In the genomic region with DNA sequence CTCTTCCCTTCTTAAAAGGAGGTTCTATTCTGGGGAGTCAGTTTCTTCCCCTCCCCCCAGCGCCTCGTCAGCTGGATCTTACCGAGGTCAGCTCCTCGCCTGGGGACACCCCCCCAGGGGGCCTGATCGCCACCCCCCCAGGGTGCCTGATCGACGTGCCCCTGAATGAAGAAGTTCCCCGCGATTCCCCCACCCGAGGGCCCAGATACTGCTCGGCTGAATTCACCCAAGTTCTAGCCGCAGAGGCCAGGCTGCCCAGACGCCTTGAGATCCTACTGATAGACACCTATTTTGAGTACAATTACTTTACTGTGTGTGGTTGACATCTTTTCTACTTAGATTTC, we compare ENCODE assay signal across 8 cellular contexts. TPM values are rescaled to one million over a fixed set of nuclear protein-coding genes. Genes with fewer than 3 reads are reported as not detected.
DNase-seq lines count a peak whose midpoint lies in the region; ATAC-seq, FAIRE-seq and TF ChIP-seq lines count a peak whose summit lies in the region.

No MANE protein-coding gene starts in this region.

- H3K4me3 Mint-ChIP-seq in activated CD4-positive, alpha-beta T cell treated with anti-CD3 and anti-CD28 coated beads, Interleukin-2, amount 10 ng/mL, durations not matched to agents 24 days and 14 days: peak overlapping the region; percentile 84
- peak overlapping the region; percentile 78 for H3K4me3 Mint-ChIP-seq in activated naive CD8-positive, alpha-beta T cell treated with anti-CD3 and anti-CD28 coated beads for 36 hours

- no peaks in the 10 kb centered on the region; a peak in 1 of 5 replicates for H3K27me3 ChIP-seq in HepG2 (ENCODE audit: control insufficient read depth in 1 of 2, insufficient read depth in 2 of 2, low read length in 2 of 2)
- H3K27me3 ChIP-seq in tibial artery: no peaks in the 10 kb centered on the region

- intact Hi-C loops in activated CD4-positive, alpha-beta T cell treated with anti-CD3 and anti-CD28 coated beads, Interleukin-2, amount 10 ng/mL, durations not matched to agents 24 days and 14 days (cut with micrococcal nuclease): no loop called here
- intact Hi-C loops in HepG2 (cut with micrococcal nuclease; ENCODE audit: unreplicated experiment) (no loop called here), tibial artery (cut with DNase I; ENCODE audit: low total_unique reads) (no loop called here)

- peaks cover 8% of the 10 kb centered on the region for H3K36me3 Mint-ChIP-seq in activated CD4-positive, alpha-beta T cell treated with anti-CD3 and anti-CD28 coated beads, Interleukin-2, amount 10 ng/mL, durations not matched to agents 24 days and 14 days (ENCODE audit: low read depth)
- peaks cover 8% of the 10 kb centered on the region for H3K36me3 Mint-ChIP-seq in activated naive CD8-positive, alpha-beta T cell treated with anti-CD3 and anti-CD28 coated beads for 36 hours

- H3K9me3 Mint-ChIP-seq in activated CD4-positive, alpha-beta T cell treated with anti-CD3 and anti-CD28 coated beads, Interleukin-2, amount 10 ng/mL, durations not matched to agents 24 days and 14 days: no peaks in the 10 kb centered on the region
- no peaks in the 10 kb centered on the region for H3K9me3 Mint-ChIP-seq in activated naive CD8-positive, alpha-beta T cell treated with anti-CD3 and anti-CD28 coated beads for 36 hours

- no TSS peak for BruUV-seq in HepG2 (replicated peaks; lab: Mats Ljungman, UMichigan)

- in situ Hi-C loops in HepG2 (cut with HindIII; ENCODE audit: extremely low pct_ligation_motif_present, low pct_unique_long_range_greater_than_20kb): no loop called here

- no peak overlapping the region for H2AFZ ChIP-seq in HepG2 (ENCODE audit: low read length)

- H3K27me3 Mint-ChIP-seq in activated CD4-positive, alpha-beta T cell treated with anti-CD3 and anti-CD28 coated beads, Interleukin-2, amount 10 ng/mL, durations not matched to agents 24 days and 14 days: peaks cover 13% of the 10 kb centered on the region
- H3K27me3 Mint-ChIP-seq in activated naive CD8-positive, alpha-beta T cell treated with anti-CD3 and anti-CD28 coated beads for 36 hours: peaks cover 7% of the 10 kb centered on the region

- H3K4me1 ChIP-seq in HepG2 (ENCODE audit: insufficient read depth, low read length) (peaks cover 60% of the 10 kb centered on the region), tibial artery (peaks cover 0 to 48% (median 32%) of the 10 kb centered on the region in 4 donors)

- peaks cover 27% of the 10 kb centered on the region for H3K4me1 Mint-ChIP-seq in activated CD4-positive, alpha-beta T cell treated with anti-CD3 and anti-CD28 coated beads, Interleukin-2, amount 10 ng/mL, durations not matched to agents 24 days and 14 days
- peaks cover 25% of the 10 kb centered on the region for H3K4me1 Mint-ChIP-seq in activated naive CD8-positive, alpha-beta T cell treated with anti-CD3 and anti-CD28 coated beads for 36 hours

- TF ChIP-seq CTCF in HepG2 (CRISPR knock-in tag; IDR thresholded peaks at IDR 0.05): 0 out of 2 replicates have a peak, but pooled peaks have one; percentile 0
- no peak for TF ChIP-seq CTCF in tibial artery (IDR thresholded peaks at IDR 0.05)

- H3K36me3 ChIP-seq in HepG2 (replicated peaks in 1 of 2; ENCODE audit: control insufficient read depth in 1 of 2, insufficient read depth in 2 of 2, low read length in 2 of 2) (no peaks in the 10 kb centered on the region; a peak in 1 of 5 replicates), tibial artery (no peaks in the 10 kb centered on the region)

- peak overlapping the region; percentile 78 for H3K4me2 ChIP-seq in HepG2 (ENCODE audit: low read depth, low read length)

- DNase-seq in activated CD4-positive, alpha-beta T cell treated with anti-CD3 and anti-CD28 coated beads, Interleukin-2, amount 10 ng/mL, durations not matched to agents 24 days and 14 days: no peak
- DNase-seq in activated CD4-positive, alpha-beta T cell treated with anti-CD3 and anti-CD28 coated beads for 1 hour: no peak
- DNase-seq in activated naive CD8-positive, alpha-beta T cell treated with anti-CD3 and anti-CD28 coated beads for 36 hours: peak; percentile 4
- DNase-seq in HepG2 (ENCODE audit: low spot score) (no peak), tibial artery (peak in 1 of 2 donors; percentile 27), NCI-H187 treated with DMSO at 0.1 percent for 48 hours (lab: John Stamatoyannopoulos, UW) (no peak)

- TF ChIP-seq POLR2A in HepG2 (IDR thresholded peaks at IDR 0.05; ENCODE audit: insufficient read depth in 1 of 2, low read depth in 2 of 2, low read length in 2 of 2): no peak

- CTCF ChIA-PET in HepG2 (lab: Yijun Ruan, JAX; ENCODE audit: low intra/inter-chr PET ratio, low total read pairs): no interaction called here

- H3K79me2 ChIP-seq in HepG2 (ENCODE audit: insufficient read depth, low read length): peaks cover 46% of the 10 kb centered on the region

- H3K9me3 ChIP-seq in HepG2 (ENCODE audit: low read length) (no peaks in the 10 kb centered on the region), tibial artery (no peaks in the 10 kb centered on the region)

- peaks cover 16% of the 10 kb centered on the region for H4K20me1 ChIP-seq in HepG2 (ENCODE audit: insufficient read depth, low read length)

- WGBS in HepG2 (ENCODE audit: low lambda C conversion rate): under 1% methylated on average over 12 of the region's 13 CpGs

- ATAC-seq in HepG2 (no peak), HG03469 (IDR thresholded peaks at IDR 0.05; ENCODE audit: unreplicated experiment) (no peak), HG03280 (IDR thresholded peaks at IDR 0.05; ENCODE audit: unreplicated experiment) (no peak)

- H3K27ac Mint-ChIP-seq in activated CD4-positive, alpha-beta T cell treated with anti-CD3 and anti-CD28 coated beads, Interleukin-2, amount 10 ng/mL, durations not matched to agents 24 days and 14 days: peak overlapping the region; percentile 34
- peak overlapping the region; percentile 14 for H3K27ac Mint-ChIP-seq in activated naive CD8-positive, alpha-beta T cell treated with anti-CD3 and anti-CD28 coated beads for 36 hours

- H3K27ac ChIP-seq in HepG2 (ENCODE audit: extremely low read length, insufficient read depth, low read length) (no peak overlapping the region), tibial artery (peak overlapping the region; percentile 59 to 95)

- TF ChIP-seq EP300 in HepG2 (IDR thresholded peaks at IDR 0.05; ENCODE audit: low read depth in 2 of 2, low read length in 2 of 2) (no peak), HepG2 (CRISPR knock-in tag; IDR thresholded peaks at IDR 0.05; ENCODE audit: borderline replicate concordance) (no peak)

- H3K9ac ChIP-seq in HepG2 (ENCODE audit: insufficient read depth, low read depth, low read length): peak overlapping the region; percentile 72

- TF ChIP-seq RAD21 in HepG2 (CRISPR knock-in tag; IDR thresholded peaks at IDR 0.05): no peak

- H3K4me3 ChIP-seq in HepG2 (replicated peaks in 1 of 3; ENCODE audit: insufficient read depth in 1 of 3, low read depth in 2 of 3, low read length in 3 of 3) (peak overlapping the region; percentile 63 to 95 (median 87)), tibial artery (peak overlapping the region; percentile 65 to 83)

- POLR2A ChIA-PET in HepG2 (lab: Yijun Ruan, JAX): interaction anchor here (2.5 kb wide), 1 partner anchor 48 kb away, joined by 10 read pairs; no protein-coding TSS in a partner anchor

- FAIRE-seq in HepG2 (lab: Jason Lieb, UNC): no peak

RNA-seq across cellular contexts. Expression of a gene that starts 1.4 kb away (rescaled TPM):
- total RNA-seq in activated CD4-positive, alpha-beta T cell treated with anti-CD3 and anti-CD28 coated beads, Interleukin-2, amount 10 ng/mL, durations not matched to agents 24 days and 14 days: 40.2 and 40.5 TPM in 2 replicates
- 10 to 100 TPM; 16.9 to 17.4 TPM for total RNA-seq in activated naive CD8-positive, alpha-beta T cell treated with anti-CD3 and anti-CD28 coated beads for 36 hours
- total RNA-seq in HepG2 (2016; rRNA removed; fragmentation: Illumina TruSeq; extraction: Trizol): 48.4 and 57.6 TPM in 2 replicates
- 25.8 and 30.3 TPM in 2 replicates for total RNA-seq in HepG2 (2016; cell fraction: cytosol; rRNA removed; fragmentation: Illumina TruSeq; extraction: Trizol; ENCODE audit: low read depth)
- 44.0 and 58.9 TPM in 2 replicates for total RNA-seq in HepG2 (2016; cell fraction: insoluble cytoplasmic fraction; rRNA removed; fragmentation: Illumina TruSeq; extraction: Trizol)
- total RNA-seq in HepG2 (2016; cell fraction: membrane; rRNA removed; fragmentation: Illumina TruSeq; extraction: Trizol): 40.2 and 41.5 TPM in 2 replicates
- total RNA-seq in HepG2 (2016; cell fraction: nucleus; rRNA removed; fragmentation: Illumina TruSeq; extraction: Trizol): 59.9 and 60.1 TPM in 2 replicates
- polyA plus RNA-seq in HepG2 (2011; rRNA removed): 34.3 and 42.9 TPM in 2 replicates
- polyA plus RNA-seq in HepG2 (2011; cell fraction: cytosol; rRNA removed): 24.6 and 38.1 TPM in 2 replicates
- 166 and 200 TPM in 2 replicates for polyA plus RNA-seq in HepG2 (2011; cell fraction: nucleus; rRNA removed)
- polyA plus RNA-seq in HepG2 (2012): 45.3 and 46.5 TPM in 2 replicates
- polyA plus RNA-seq in HepG2 (2016; cell fraction: cytosol; fragmentation: Illumina TruSeq; extraction: Trizol; ENCODE audit: low read depth): 17.9 and 19.2 TPM in 2 replicates
- polyA plus RNA-seq in HepG2 (2016; cell fraction: insoluble cytoplasmic fraction; fragmentation: Illumina TruSeq; extraction: Trizol; ENCODE audit: low read depth): 44.6 and 51.8 TPM in 2 replicates
- 28.0 and 28.9 TPM in 2 replicates for polyA plus RNA-seq in HepG2 (2016; cell fraction: membrane; fragmentation: Illumina TruSeq; extraction: Trizol; ENCODE audit: low read depth)
- polyA plus RNA-seq in HepG2 (2016; cell fraction: nucleus; fragmentation: Illumina TruSeq; extraction: Trizol; ENCODE audit: insufficient read depth, low read depth): 144 and 150 TPM in 2 replicates
- 9.5 and 51.6 TPM in 2 replicates for polyA minus RNA-seq in HepG2 (2011; rRNA and poly(A)+ RNA removed; ENCODE audit: low replicate concordance)
- 18.2 and 21.5 TPM in 2 replicates for polyA minus RNA-seq in HepG2 (2011; cell fraction: cytosol; rRNA and poly(A)+ RNA removed)
- polyA minus RNA-seq in HepG2 (2011; cell fraction: nucleus; rRNA and poly(A)+ RNA removed): 58.2 and 72.2 TPM in 2 replicates

RNA-seq across cellular contexts. Expression of a gene that starts 25.2 kb away (rescaled TPM):
- 17.6 and 18.5 TPM in 2 replicates for total RNA-seq in activated CD4-positive, alpha-beta T cell treated with anti-CD3 and anti-CD28 coated beads, Interleukin-2, amount 10 ng/mL, durations not matched to agents 24 days and 14 days
- 1 to 10 TPM; 7.0 to 8.2 TPM for total RNA-seq in activated naive CD8-positive, alpha-beta T cell treated with anti-CD3 and anti-CD28 coated beads for 36 hours
- total RNA-seq in HepG2 (2016; rRNA removed; fragmentation: Illumina TruSeq; extraction: Trizol): 27.8 and 36.3 TPM in 2 replicates
- total RNA-seq in HepG2 (2016; cell fraction: cytosol; rRNA removed; fragmentation: Illumina TruSeq; extraction: Trizol; ENCODE audit: low read depth): 22.1 and 28.4 TPM in 2 replicates
- total RNA-seq in HepG2 (2016; cell fraction: insoluble cytoplasmic fraction; rRNA removed; fragmentation: Illumina TruSeq; extraction: Trizol): 28.1 and 37.2 TPM in 2 replicates
- total RNA-seq in HepG2 (2016; cell fraction: membrane; rRNA removed; fragmentation: Illumina TruSeq; extraction: Trizol): 22.1 and 27.1 TPM in 2 replicates
- total RNA-seq in HepG2 (2016; cell fraction: nucleus; rRNA removed; fragmentation: Illumina TruSeq; extraction: Trizol): 34.5 and 35.9 TPM in 2 replicates
- polyA plus RNA-seq in HepG2 (2011; rRNA removed): 44.6 and 51.2 TPM in 2 replicates
- 29.5 and 53.6 TPM in 2 replicates for polyA plus RNA-seq in HepG2 (2011; cell fraction: cytosol; rRNA removed)
- polyA plus RNA-seq in HepG2 (2011; cell fraction: nucleus; rRNA removed): 220 and 244 TPM in 2 replicates
- polyA plus RNA-seq in HepG2 (2012): 22.1 and 23.1 TPM in 2 replicates
- polyA plus RNA-seq in HepG2 (2016; cell fraction: cytosol; fragmentation: Illumina TruSeq; extraction: Trizol; ENCODE audit: low read depth): 13.3 and 15.1 TPM in 2 replicates
- polyA plus RNA-seq in HepG2 (2016; cell fraction: insoluble cytoplasmic fraction; fragmentation: Illumina TruSeq; extraction: Trizol; ENCODE audit: low read depth): 31.8 and 35.2 TPM in 2 replicates
- polyA plus RNA-seq in HepG2 (2016; cell fraction: membrane; fragmentation: Illumina TruSeq; extraction: Trizol; ENCODE audit: low read depth): 19.1 and 19.5 TPM in 2 replicates
- 124 and 131 TPM in 2 replicates for polyA plus RNA-seq in HepG2 (2016; cell fraction: nucleus; fragmentation: Illumina TruSeq; extraction: Trizol; ENCODE audit: insufficient read depth, low read depth)
- 15.9 and 53.9 TPM in 2 replicates for polyA minus RNA-seq in HepG2 (2011; rRNA and poly(A)+ RNA removed; ENCODE audit: low replicate concordance)
- 17.0 and 17.7 TPM in 2 replicates for polyA minus RNA-seq in HepG2 (2011; cell fraction: cytosol; rRNA and poly(A)+ RNA removed)
- 25.4 and 25.9 TPM in 2 replicates for polyA minus RNA-seq in HepG2 (2011; cell fraction: nucleus; rRNA and poly(A)+ RNA removed)

RNA-seq across cellular contexts. Expression of a gene that starts 29.9 kb away (rescaled TPM):
- 64.3 and 64.8 TPM in 2 replicates for total RNA-seq in activated CD4-positive, alpha-beta T cell treated with anti-CD3 and anti-CD28 coated beads, Interleukin-2, amount 10 ng/mL, durations not matched to agents 24 days and 14 days
- total RNA-seq in activated naive CD8-positive, alpha-beta T cell treated with anti-CD3 and anti-CD28 coated beads for 36 hours: 10 to 100 TPM; 15.6 to 17.3 TPM
- 82.8 and 121 TPM in 2 replicates for total RNA-seq in HepG2 (2016; rRNA removed; fragmentation: Illumina TruSeq; extraction: Trizol)
- 711 and 716 TPM in 2 replicates for total RNA-seq in HepG2 (2016; cell fraction: cytosol; rRNA removed; fragmentation: Illumina TruSeq; extraction: Trizol; ENCODE audit: low read depth)
- total RNA-seq in HepG2 (2016; cell fraction: insoluble cytoplasmic fraction; rRNA removed; fragmentation: Illumina TruSeq; extraction: Trizol): 79.6 and 119 TPM in 2 replicates
- total RNA-seq in HepG2 (2016; cell fraction: membrane; rRNA removed; fragmentation: Illumina TruSeq; extraction: Trizol): 463 and 513 TPM in 2 replicates
- total RNA-seq in HepG2 (2016; cell fraction: nucleus; rRNA removed; fragmentation: Illumina TruSeq; extraction: Trizol): 47.7 and 52.8 TPM in 2 replicates
- 263 and 275 TPM in 2 replicates for polyA plus RNA-seq in HepG2 (2011; rRNA removed)
- polyA plus RNA-seq in HepG2 (2011; cell fraction: cytosol; rRNA removed): 199 and 344 TPM in 2 replicates
- 245 and 274 TPM in 2 replicates for polyA plus RNA-seq in HepG2 (2011; cell fraction: nucleus; rRNA removed)
- 136 and 145 TPM in 2 replicates for polyA plus RNA-seq in HepG2 (2012)
- polyA plus RNA-seq in HepG2 (2016; cell fraction: cytosol; fragmentation: Illumina TruSeq; extraction: Trizol; ENCODE audit: low read depth): 1,773 and 1,829 TPM in 2 replicates
- 189 and 200 TPM in 2 replicates for polyA plus RNA-seq in HepG2 (2016; cell fraction: insoluble cytoplasmic fraction; fragmentation: Illumina TruSeq; extraction: Trizol; ENCODE audit: low read depth)
- polyA plus RNA-seq in HepG2 (2016; cell fraction: membrane; fragmentation: Illumina TruSeq; extraction: Trizol; ENCODE audit: low read depth): 997 and 1,012 TPM in 2 replicates
- polyA plus RNA-seq in HepG2 (2016; cell fraction: nucleus; fragmentation: Illumina TruSeq; extraction: Trizol; ENCODE audit: insufficient read depth, low read depth): 195 and 217 TPM in 2 replicates
- 21.3 and 147 TPM in 2 replicates for polyA minus RNA-seq in HepG2 (2011; rRNA and poly(A)+ RNA removed; ENCODE audit: low replicate concordance)
- polyA minus RNA-seq in HepG2 (2011; cell fraction: cytosol; rRNA and poly(A)+ RNA removed): 51.2 and 63.8 TPM in 2 replicates
- 27.2 and 27.9 TPM in 2 replicates for polyA minus RNA-seq in HepG2 (2011; cell fraction: nucleus; rRNA and poly(A)+ RNA removed)

RNA-seq across cellular contexts. Expression of a gene that starts 45.1 kb away (rescaled TPM):
- 34.1 and 37.8 TPM in 2 replicates for total RNA-seq in activated CD4-positive, alpha-beta T cell treated with anti-CD3 and anti-CD28 coated beads, Interleukin-2, amount 10 ng/mL, durations not matched to agents 24 days and 14 days
- 10 to 100 TPM; 22.8 to 24.1 TPM for total RNA-seq in activated naive CD8-positive, alpha-beta T cell treated with anti-CD3 and anti-CD28 coated beads for 36 hours
- 33.7 and 52.7 TPM in 2 replicates for total RNA-seq in HepG2 (2016; rRNA removed; fragmentation: Illumina TruSeq; extraction: Trizol)
- total RNA-seq in HepG2 (2016; cell fraction: cytosol; rRNA removed; fragmentation: Illumina TruSeq; extraction: Trizol; ENCODE audit: low read depth): 52.2 and 54.4 TPM in 2 replicates
- total RNA-seq in HepG2 (2016; cell fraction: insoluble cytoplasmic fraction; rRNA removed; fragmentation: Illumina TruSeq; extraction: Trizol): 27.1 and 52.1 TPM in 2 replicates
- total RNA-seq in HepG2 (2016; cell fraction: membrane; rRNA removed; fragmentation: Illumina TruSeq; extraction: Trizol): 108 and 112 TPM in 2 replicates
- total RNA-seq in HepG2 (2016; cell fraction: nucleus; rRNA removed; fragmentation: Illumina TruSeq; extraction: Trizol): 36.6 and 38.8 TPM in 2 replicates
- 136 and 192 TPM in 2 replicates for polyA plus RNA-seq in HepG2 (2011; rRNA removed)
- 183 and 222 TPM in 2 replicates for polyA plus RNA-seq in HepG2 (2011; cell fraction: cytosol; rRNA removed)
- 308 and 324 TPM in 2 replicates for polyA plus RNA-seq in HepG2 (2011; cell fraction: nucleus; rRNA removed)
- polyA plus RNA-seq in HepG2 (2012): 54.7 and 75.9 TPM in 2 replicates
- 90.3 and 94.2 TPM in 2 replicates for polyA plus RNA-seq in HepG2 (2016; cell fraction: cytosol; fragmentation: Illumina TruSeq; extraction: Trizol; ENCODE audit: low read depth)
- 43.3 and 54.7 TPM in 2 replicates for polyA plus RNA-seq in HepG2 (2016; cell fraction: insoluble cytoplasmic fraction; fragmentation: Illumina TruSeq; extraction: Trizol; ENCODE audit: low read depth)
- 117 and 127 TPM in 2 replicates for polyA plus RNA-seq in HepG2 (2016; cell fraction: membrane; fragmentation: Illumina TruSeq; extraction: Trizol; ENCODE audit: low read depth)
- polyA plus RNA-seq in HepG2 (2016; cell fraction: nucleus; fragmentation: Illumina TruSeq; extraction: Trizol; ENCODE audit: insufficient read depth, low read depth): 107 and 123 TPM in 2 replicates
- polyA minus RNA-seq in HepG2 (2011; rRNA and poly(A)+ RNA removed; ENCODE audit: low replicate concordance): 53.1 and 397 TPM in 2 replicates
- 61.4 and 63.3 TPM in 2 replicates for polyA minus RNA-seq in HepG2 (2011; cell fraction: cytosol; rRNA and poly(A)+ RNA removed)
- polyA minus RNA-seq in HepG2 (2011; cell fraction: nucleus; rRNA and poly(A)+ RNA removed): 26.0 and 48.0 TPM in 2 replicates

RNA-seq across cellular contexts. Expression of a gene that starts 56.5 kb away (rescaled TPM):
- 106 and 109 TPM in 2 replicates for total RNA-seq in activated CD4-positive, alpha-beta T cell treated with anti-CD3 and anti-CD28 coated beads, Interleukin-2, amount 10 ng/mL, durations not matched to agents 24 days and 14 days
- 10 to 100 TPM; 89.3 to 94.8 TPM for total RNA-seq in activated naive CD8-positive, alpha-beta T cell treated with anti-CD3 and anti-CD28 coated beads for 36 hours
- total RNA-seq in HepG2 (2016; rRNA removed; fragmentation: Illumina TruSeq; extraction: Trizol): 114 and 128 TPM in 2 replicates
- total RNA-seq in HepG2 (2016; cell fraction: cytosol; rRNA removed; fragmentation: Illumina TruSeq; extraction: Trizol; ENCODE audit: low read depth): 30.5 and 32.3 TPM in 2 replicates
- 115 and 131 TPM in 2 replicates for total RNA-seq in HepG2 (2016; cell fraction: insoluble cytoplasmic fraction; rRNA removed; fragmentation: Illumina TruSeq; extraction: Trizol)
- 36.8 and 38.6 TPM in 2 replicates for total RNA-seq in HepG2 (2016; cell fraction: membrane; rRNA removed; fragmentation: Illumina TruSeq; extraction: Trizol)
- total RNA-seq in HepG2 (2016; cell fraction: nucleus; rRNA removed; fragmentation: Illumina TruSeq; extraction: Trizol): 35.6 and 38.6 TPM in 2 replicates
- polyA plus RNA-seq in HepG2 (2011; rRNA removed): 121 and 135 TPM in 2 replicates
- 141 and 211 TPM in 2 replicates for polyA plus RNA-seq in HepG2 (2011; cell fraction: cytosol; rRNA removed)
- 65.0 and 69.2 TPM in 2 replicates for polyA plus RNA-seq in HepG2 (2011; cell fraction: nucleus; rRNA removed)
- 50.0 and 56.2 TPM in 2 replicates for polyA plus RNA-seq in HepG2 (2012)
- polyA plus RNA-seq in HepG2 (2016; cell fraction: cytosol; fragmentation: Illumina TruSeq; extraction: Trizol; ENCODE audit: low read depth): 35.7 and 36.6 TPM in 2 replicates
- polyA plus RNA-seq in HepG2 (2016; cell fraction: insoluble cytoplasmic fraction; fragmentation: Illumina TruSeq; extraction: Trizol; ENCODE audit: low read depth): 162 and 166 TPM in 2 replicates
- 35.5 and 36.2 TPM in 2 replicates for polyA plus RNA-seq in HepG2 (2016; cell fraction: membrane; fragmentation: Illumina TruSeq; extraction: Trizol; ENCODE audit: low read depth)
- polyA plus RNA-seq in HepG2 (2016; cell fraction: nucleus; fragmentation: Illumina TruSeq; extraction: Trizol; ENCODE audit: insufficient read depth, low read depth): 85.4 and 90.0 TPM in 2 replicates
- polyA minus RNA-seq in HepG2 (2011; rRNA and poly(A)+ RNA removed; ENCODE audit: low replicate concordance): 51.3 and 73.8 TPM in 2 replicates
- polyA minus RNA-seq in HepG2 (2011; cell fraction: cytosol; rRNA and poly(A)+ RNA removed): 29.4 and 29.5 TPM in 2 replicates
- 10.2 and 13.2 TPM in 2 replicates for polyA minus RNA-seq in HepG2 (2011; cell fraction: nucleus; rRNA and poly(A)+ RNA removed)
